8 cellular contexts compared by ENCODE assay signal in the genomic region with DNA sequence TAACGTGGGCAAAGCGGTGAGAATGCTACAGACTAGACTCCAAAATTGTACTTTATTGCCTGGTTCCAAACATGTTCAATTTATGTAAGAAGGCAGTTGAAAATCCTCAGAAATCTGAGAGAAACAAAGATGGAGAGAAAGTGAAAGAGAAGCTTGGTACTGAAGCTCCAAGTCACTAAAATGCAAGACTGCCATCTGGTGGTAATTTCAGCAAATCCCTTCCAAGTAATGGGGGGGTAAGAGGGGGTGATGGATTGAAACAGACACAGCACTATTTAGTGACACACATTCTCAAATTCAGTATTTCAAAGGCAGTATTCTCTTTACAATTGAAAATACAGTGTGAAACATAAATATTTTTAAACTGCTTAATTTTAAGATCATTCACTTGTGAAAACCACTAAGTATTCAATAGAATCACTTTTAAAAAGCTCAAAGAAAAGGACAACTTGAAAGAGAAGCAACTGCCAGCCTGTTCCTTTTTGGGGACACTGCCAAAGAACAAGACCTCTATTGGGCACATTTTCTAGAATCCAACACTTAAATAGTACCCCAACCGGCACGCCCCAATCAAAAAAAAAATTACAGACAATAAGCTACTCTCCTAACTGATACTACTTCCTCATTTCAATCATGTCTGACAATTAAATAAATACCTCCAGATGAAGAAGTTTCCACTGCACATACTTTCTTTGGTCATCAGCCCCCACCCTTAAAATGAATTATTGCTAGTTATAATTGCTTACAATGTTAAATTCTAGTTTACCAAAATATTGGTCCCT.
DNase-seq lines count a peak whose midpoint lies in the region; ATAC-seq, FAIRE-seq and TF ChIP-seq lines count a peak whose summit lies in the region.

No MANE protein-coding gene starts in this region.

- H2AFZ ChIP-seq in Loucy (ENCODE audit: low read length), result 0 out of 2 replicates have a peak overlapping the region, but pooled peaks have one; percentile 5

- CTCF ChIA-PET in A549 (lab: Yijun Ruan, JAX) (interaction anchor here (0.5 to 2.2 kb wide), 44 partner anchors 10 to 1251 kb away, joined by 3 to 32 read pairs (median 4); no protein-coding TSS in a partner anchor), HEK293 (lab: Yijun Ruan, JAX) (interaction anchor here (0.5 to 2.7 kb wide), 61 partner anchors 9 to 1310 kb away, joined by 3 to 26 read pairs (median 4); no protein-coding TSS in a partner anchor)

- peak overlapping the region; percentile 62 for H3K4me2 ChIP-seq in A549
- peak overlapping the region; percentile 66 for H3K4me2 ChIP-seq in Loucy (ENCODE audit: low read depth, low read length, poor library complexity, severe bottlenecking)

- ATAC-seq in A549, result peak; percentile 94 to 96

- H3K9ac ChIP-seq in Loucy (ENCODE audit: low read depth, low read length, poor library complexity, severe bottlenecking), result peak overlapping the region; percentile 19

- no peaks in the 10 kb centered on the region for H3F3A ChIP-seq in Loucy (ENCODE audit: low read depth)

- no peaks in the 10 kb centered on the region for H3K4me1 ChIP-seq in A549
- H3K4me1 ChIP-seq in HEK293 (ENCODE audit: control insufficient read depth, insufficient read depth, low read length), result no peaks in the 10 kb centered on the region
- H3K4me1 ChIP-seq in Loucy (ENCODE audit: insufficient read depth, low read length, poor library complexity, severe bottlenecking), result peaks cover 4% of the 10 kb centered on the region
- peaks cover 0 to 9% (median 7%) of the 10 kb centered on the region in 4 donors for H3K4me1 ChIP-seq in stomach

- DNase-seq in A549 (ENCODE audit: low read depth in 1 of 2, low spot score in 1 of 2) (peak; percentile 73 to 78), GM04504 (ENCODE audit: low read depth) (peak; percentile 53), SK-N-DZ (ENCODE audit: low spot score) (peak; percentile 53), cerebellar cortex (ENCODE audit: low spot score) (peak; percentile 89), kidney glomerular epithelial cell (lab: John Stamatoyannopoulos, UW) (peak; percentile 74), stomach (no peak)

- TF ChIP-seq RAD21 in A549 (conservative IDR thresholded peaks at IDR 0.05 in 1 of 2, IDR thresholded peaks at IDR 0.05 in 1 of 2), result peak; percentile 74 to 83

- no peaks in the 10 kb centered on the region for H3K9me2 ChIP-seq in Loucy (replicated peaks; ENCODE audit: low read depth, low read length)

- no peaks in the 10 kb centered on the region for H3K9me3 ChIP-seq in A549
- H3K9me3 ChIP-seq in HEK293 (ENCODE audit: control insufficient read depth, insufficient read depth, low read depth, low read length), result no peaks in the 10 kb centered on the region
- no peaks in the 10 kb centered on the region for H3K9me3 ChIP-seq in Loucy (ENCODE audit: insufficient read depth, low read depth, low read length)
- no peaks in the 10 kb centered on the region for H3K9me3 ChIP-seq in stomach

- no peaks in the 10 kb centered on the region for H3K79me2 ChIP-seq in Loucy (ENCODE audit: insufficient read depth, low read length)

- 63% methylated on average over 4 of the region's 4 CpGs for WGBS in A549 (ENCODE audit: missing lambda C conversion rate)
- 61 to 79% (median 65%) methylated on average over 4 of the region's 4 CpGs for WGBS in stomach, 5 donors

- H3K36me3 ChIP-seq in HEK293 (ENCODE audit: control insufficient read depth in 2 of 2, insufficient read depth in 1 of 2, low read length in 2 of 2), result no peaks in the 10 kb centered on the region
- no peaks in the 10 kb centered on the region for H3K36me3 ChIP-seq in Loucy (ENCODE audit: insufficient read depth, low read length)
- H3K36me3 ChIP-seq in stomach, result no peaks in the 10 kb centered on the region

- peak; percentile 88 for FAIRE-seq in A549 (lab: Jason Lieb, UNC)

- H3K27ac ChIP-seq in A549 (0 out of 6 replicates have a peak overlapping the region, but pooled peaks of 1 of the 2 experiments have one; percentile 34), HEK293 (ENCODE audit: extremely low read depth, low read depth, low read length) (no peak overlapping the region), stomach (no peak overlapping the region)

- TF ChIP-seq EP300 in A549 (IDR thresholded peaks at IDR 0.05), result no peak
- TF ChIP-seq EP300 in stomach (IDR thresholded peaks at IDR 0.05), result no peak

- TF ChIP-seq POLR2A in A549 (IDR thresholded peaks at IDR 0.05; ENCODE audit: low read length) (no peak), stomach (IDR thresholded peaks at IDR 0.05) (no peak)

- H3K27me3 ChIP-seq in Loucy (ENCODE audit: insufficient read depth, low read length, poor library complexity, severe bottlenecking) (no peaks in the 10 kb centered on the region), stomach (no peaks in the 10 kb centered on the region)

- TF ChIP-seq CTCF in A549 (IDR thresholded peaks at IDR 0.05) (peak; percentile 80), HEK293 (tag by site-specific recombination; IDR thresholded peaks at IDR 0.05) (peak; percentile 56), Loucy (conservative IDR thresholded peaks at IDR 0.05; ENCODE audit: low read length) (peak; percentile 92), stomach (IDR thresholded peaks at IDR 0.05) (peak in 5 of 7 experiments; percentile 56 to 71 (median 62))

- intact Hi-C loops in stomach (cut with DNase I; ENCODE audit: low total_unique reads), result loop anchor here (10.0 kb wide), 1 partner anchor 1215 kb away; no protein-coding TSS in a partner anchor

- POLR2A ChIA-PET in A549 (lab: Yijun Ruan, JAX) (interaction anchor here (0.6 kb wide), 2 partner anchors 88 to 326 kb away, joined by 5 to 7 read pairs; no protein-coding TSS in a partner anchor), HEK293 (lab: Yijun Ruan, JAX) (interaction anchor here (0.6 to 1.0 kb wide), 3 partner anchors 61 to 1213 kb away, joined by 3 to 8 read pairs (median 4); no protein-coding TSS in a partner anchor)

- no peaks in the 10 kb centered on the region for H4K20me1 ChIP-seq in Loucy (ENCODE audit: insufficient read depth, low read length, poor library complexity, severe bottlenecking)

- no peak overlapping the region for H3K4me3 ChIP-seq in A549
- H3K4me3 ChIP-seq in HEK293 (ENCODE audit: low read depth, low read length), result no peak overlapping the region
- H3K4me3 ChIP-seq in Loucy (ENCODE audit: low read length, poor library complexity, severe bottlenecking), result peak overlapping the region; percentile 47
- H3K4me3 ChIP-seq in stomach, result peak overlapping the region in 1 of 4 donors; percentile 23

TF ChIP-seq in A549, 52 proteins besides CTCF, POLR2A, EP300 and RAD21:
- TF ChIP-seq SMC3 (IDR thresholded peaks at IDR 0.05), result peak; percentile 69
- TF ChIP-seq, protein P1, sequence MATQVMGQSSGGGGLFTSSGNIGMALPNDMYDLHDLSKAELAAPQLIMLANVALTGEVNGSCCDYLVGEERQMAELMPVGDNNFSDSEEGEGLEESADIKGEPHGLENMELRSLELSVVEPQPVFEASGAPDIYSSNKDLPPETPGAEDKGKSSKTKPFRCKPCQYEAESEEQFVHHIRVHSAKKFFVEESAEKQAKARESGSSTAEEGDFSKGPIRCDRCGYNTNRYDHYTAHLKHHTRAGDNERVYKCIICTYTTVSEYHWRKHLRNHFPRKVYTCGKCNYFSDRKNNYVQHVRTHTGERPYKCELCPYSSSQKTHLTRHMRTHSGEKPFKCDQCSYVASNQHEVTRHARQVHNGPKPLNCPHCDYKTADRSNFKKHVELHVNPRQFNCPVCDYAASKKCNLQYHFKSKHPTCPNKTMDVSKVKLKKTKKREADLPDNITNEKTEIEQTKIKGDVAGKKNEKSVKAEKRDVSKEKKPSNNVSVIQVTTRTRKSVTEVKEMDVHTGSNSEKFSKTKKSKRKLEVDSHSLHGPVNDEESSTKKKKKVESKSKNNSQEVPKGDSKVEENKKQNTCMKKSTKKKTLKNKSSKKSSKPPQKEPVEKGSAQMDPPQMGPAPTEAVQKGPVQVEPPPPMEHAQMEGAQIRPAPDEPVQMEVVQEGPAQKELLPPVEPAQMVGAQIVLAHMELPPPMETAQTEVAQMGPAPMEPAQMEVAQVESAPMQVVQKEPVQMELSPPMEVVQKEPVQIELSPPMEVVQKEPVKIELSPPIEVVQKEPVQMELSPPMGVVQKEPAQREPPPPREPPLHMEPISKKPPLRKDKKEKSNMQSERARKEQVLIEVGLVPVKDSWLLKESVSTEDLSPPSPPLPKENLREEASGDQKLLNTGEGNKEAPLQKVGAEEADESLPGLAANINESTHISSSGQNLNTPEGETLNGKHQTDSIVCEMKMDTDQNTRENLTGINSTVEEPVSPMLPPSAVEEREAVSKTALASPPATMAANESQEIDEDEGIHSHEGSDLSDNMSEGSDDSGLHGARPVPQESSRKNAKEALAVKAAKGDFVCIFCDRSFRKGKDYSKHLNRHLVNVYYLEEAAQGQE (IDR thresholded peaks at IDR 0.05), result no peak
TF ChIP-seq in A549: peak in this region for 1.

TF ChIP-seq in HEK293, 187 proteins besides CTCF, POLR2A, EP300 and RAD21 (continues in another document):
- TF ChIP-seq HOXA7 (CRISPR knock-in tag; IDR thresholded peaks at IDR 0.05; ENCODE audit: borderline replicate concordance) (no peak), ZNF654 (tag by site-specific recombination; IDR thresholded peaks at IDR 0.05; ENCODE audit: low read depth) (peak; percentile 98), ZNF660 (tag by site-specific recombination; IDR thresholded peaks at IDR 0.05) (peak; percentile 78; the same call in 1 of the 2 replicates), PRDM1 (tag by site-specific recombination; IDR thresholded peaks at IDR 0.05) (peak; percentile 68; the same call in 1 of the 2 replicates)
